ENCODE assay signal across 14 cellular contexts in genomic region chr1:154599658-154600057, GRCh38. TPM values are rescaled to one million over a fixed set of nuclear protein-coding genes. Genes with fewer than 3 reads are reported as not detected.
DNase-seq lines count a peak whose midpoint lies in the region; ATAC-seq, FAIRE-seq and TF ChIP-seq lines count a peak whose summit lies in the region.
"Had no signal": no experiment of that assay in that cellular context is flagged by ENCODE, and none has a peak within 500 bp of the region (broad histone marks: within the 10 kb centered on the region; RNA-seq: fewer than 3 reads in every experiment).

No MANE protein-coding gene starts in this region.

- H3K4me3 ChIP-seq in HEK293 (ENCODE audit: low read depth, low read length) = no peak overlapping the region
- no peak overlapping the region for H3K4me3 ChIP-seq in pancreas
- H3K4me3 ChIP-seq in Peyer's patch = no peak overlapping the region
- H3K4me3 ChIP-seq in vagina = no peak overlapping the region

- peaks cover 57% of the 10 kb centered on the region for H3K4me1 Mint-ChIP-seq in activated CD4-positive, alpha-beta memory T cell treated with anti-CD3 and anti-CD28 coated beads, Interleukin-2, amount 10 ng/mL, durations not matched to agents 7 days and 5 days
- peaks cover 11% of the 10 kb centered on the region for H3K4me1 Mint-ChIP-seq in type B pancreatic cell (ENCODE audit: unreplicated experiment)

- no peaks in the 10 kb centered on the region for H3K4me1 ChIP-seq in HEK293 (ENCODE audit: control insufficient read depth, insufficient read depth, low read length)
- no peaks in the 10 kb centered on the region for H3K4me1 ChIP-seq in pancreas
- H3K4me1 ChIP-seq in Peyer's patch = peaks cover 0 to 19% (median 0%) of the 10 kb centered on the region in 4 donors
- peaks cover 46% of the 10 kb centered on the region for H3K4me1 ChIP-seq in vagina
- H3K4me1 ChIP-seq: foreskin keratinocyte had no signal

- intact Hi-C loops in pancreas (cut with DNase I) = no loop called here
- intact Hi-C loops in vagina (cut with DNase I) = no loop called here

- no peaks in the 10 kb centered on the region for H3K27me3 Mint-ChIP-seq in activated CD4-positive, alpha-beta memory T cell treated with anti-CD3 and anti-CD28 coated beads, Interleukin-2, amount 10 ng/mL, durations not matched to agents 7 days and 5 days
- H3K27me3 Mint-ChIP-seq in type B pancreatic cell = no peaks in the 10 kb centered on the region

- TF ChIP-seq POLR2A in Peyer's patch (IDR thresholded peaks at IDR 0.05) (no peak), vagina (IDR thresholded peaks at IDR 0.05) (no peak)

- peak in 3 of 4 donors; percentile 20 to 78 (median 62) for ATAC-seq in pancreas
- ATAC-seq: foreskin keratinocyte had no signal

- POLR2A ChIA-PET in HEK293 (lab: Yijun Ruan, JAX) = interaction anchor here (0.8 to 1.2 kb wide), 2 partner anchors 9 to 28 kb away, joined by 3 to 20 read pairs; no protein-coding TSS in a partner anchor
- POLR2A ChIA-PET in activated CD4-positive, alpha-beta memory T cell treated with anti-CD3 and anti-CD28 coated beads, Interleukin-2, amount 10 ng/mL, durations not matched to agents 7 days and 5 days (lab: Charles Lee) = interaction anchor here (1.3 to 1.7 kb wide), 3 partner anchors 9 to 27 kb away, joined by 3 to 6 read pairs (median 5); partner anchors contain the start of gene ADAR

- peak overlapping the region; percentile 9 for H3K27ac Mint-ChIP-seq in activated CD4-positive, alpha-beta memory T cell treated with anti-CD3 and anti-CD28 coated beads, Interleukin-2, amount 10 ng/mL, durations not matched to agents 7 days and 5 days
- H3K27ac Mint-ChIP-seq in type B pancreatic cell = no peak overlapping the region

- no peaks in the 10 kb centered on the region for H3K27me3 ChIP-seq in pancreas
- no peaks in the 10 kb centered on the region for H3K27me3 ChIP-seq in Peyer's patch
- H3K27me3 ChIP-seq in vagina = no peaks in the 10 kb centered on the region
- H3K27me3 ChIP-seq: foreskin keratinocyte had no signal

- DNase-seq in activated CD4-positive, alpha-beta memory T cell treated with anti-CD3 and anti-CD28 coated beads, Interleukin-2, amount 10 ng/mL, durations not matched to agents 7 days and 5 days = no peak
- DNase-seq in fibroblast of peridontal ligament (ENCODE audit: extremely low read depth) (peak; percentile 44), pancreas (no peak), GDM1 (lab: John Stamatoyannopoulos, UW) (no peak), type B pancreatic cell (ENCODE audit: extremely low spot score, unreplicated experiment) (no peak), Peyer's patch (no peak), vagina (ENCODE audit: extremely low spot score in 2 of 2) (no peak)
- DNase-seq: foreskin keratinocyte; HCEC 1CT; NCI-H2081 treated with DMSO at 0.1 percent for 48 hours; stimulated activated CD4-positive, alpha-beta T cell treated with anti-CD3 and anti-CD28 coated beads, Interleukin-1b, Interleukin-23, amount 100 ng/mL, for 48 hours had no signal

- H3K36me3 Mint-ChIP-seq in activated CD4-positive, alpha-beta memory T cell treated with anti-CD3 and anti-CD28 coated beads, Interleukin-2, amount 10 ng/mL, durations not matched to agents 7 days and 5 days (ENCODE audit: low read depth) = peaks cover 93% of the 10 kb centered on the region
- H3K36me3 Mint-ChIP-seq in type B pancreatic cell = peaks cover 32% of the 10 kb centered on the region

- TF ChIP-seq CTCF in HEK293 (tag by site-specific recombination; IDR thresholded peaks at IDR 0.05) = no peak
- no peak for TF ChIP-seq CTCF in pancreas (IDR thresholded peaks at IDR 0.05)
- TF ChIP-seq CTCF in type B pancreatic cell (conservative IDR thresholded peaks at IDR 0.05) = no peak
- no peak for TF ChIP-seq CTCF in Peyer's patch (IDR thresholded peaks at IDR 0.05)
- no peak for TF ChIP-seq CTCF in vagina (IDR thresholded peaks at IDR 0.05)

- H3K27ac ChIP-seq in HEK293 (ENCODE audit: extremely low read depth, low read depth, low read length) (no peak overlapping the region), pancreas (no peak overlapping the region), Peyer's patch (no peak overlapping the region), vagina (no peak overlapping the region)
- H3K27ac ChIP-seq: foreskin keratinocyte, KMS-11 had no signal

- H3K9me3 ChIP-seq in HEK293 (ENCODE audit: control insufficient read depth, insufficient read depth, low read depth, low read length) (no peaks in the 10 kb centered on the region), pancreas (no peaks in the 10 kb centered on the region), Peyer's patch (no peaks in the 10 kb centered on the region), vagina (no peaks in the 10 kb centered on the region)

- no peak for FAIRE-seq in pancreas (lab: Jason Lieb, UNC)

- CTCF ChIA-PET in HEK293 (lab: Yijun Ruan, JAX) = interaction anchor here (1.1 to 2.6 kb wide), 2 partner anchors 40 to 160 kb away, joined by 3 to 7 read pairs; no protein-coding TSS in a partner anchor
- CTCF ChIA-PET in activated CD4-positive, alpha-beta memory T cell treated with anti-CD3 and anti-CD28 coated beads, Interleukin-2, amount 10 ng/mL, durations not matched to agents 7 days and 5 days (lab: Charles Lee) = no interaction called here

- H3K4me3 Mint-ChIP-seq in activated CD4-positive, alpha-beta memory T cell treated with anti-CD3 and anti-CD28 coated beads, Interleukin-2, amount 10 ng/mL, durations not matched to agents 7 days and 5 days = no peak overlapping the region
- H3K4me3 Mint-ChIP-seq in type B pancreatic cell = no peak overlapping the region

- 72 to 84% methylated on average over 3 of the region's 3 CpGs for WGBS in pancreas, 2 donors

- no peaks in the 10 kb centered on the region for H3K9me3 Mint-ChIP-seq in activated CD4-positive, alpha-beta memory T cell treated with anti-CD3 and anti-CD28 coated beads, Interleukin-2, amount 10 ng/mL, durations not matched to agents 7 days and 5 days
- H3K9me3 Mint-ChIP-seq in type B pancreatic cell = no peaks in the 10 kb centered on the region

- peaks cover 20 to 84% of the 10 kb centered on the region in 2 experiments for H3K36me3 ChIP-seq in HEK293 (ENCODE audit: control insufficient read depth in 2 of 2, insufficient read depth in 1 of 2, low read length in 2 of 2)
- H3K36me3 ChIP-seq in pancreas = peaks cover 0 to 47% (median 41%) of the 10 kb centered on the region in 3 donors
- peaks cover 0 to 81% (median 0%) of the 10 kb centered on the region in 3 donors for H3K36me3 ChIP-seq in Peyer's patch
- H3K36me3 ChIP-seq in vagina = peaks cover 0 to 71% of the 10 kb centered on the region in 2 donors

TF ChIP-seq in HEK293, 187 proteins besides CTCF, POLR2A, EP300 and RAD21 (continues in another document):
- no peak for TF ChIP-seq ZFP41 (tag by site-specific recombination; IDR thresholded peaks at IDR 0.05; ENCODE audit: borderline replicate concordance)
- TF ChIP-seq, protein P1, sequence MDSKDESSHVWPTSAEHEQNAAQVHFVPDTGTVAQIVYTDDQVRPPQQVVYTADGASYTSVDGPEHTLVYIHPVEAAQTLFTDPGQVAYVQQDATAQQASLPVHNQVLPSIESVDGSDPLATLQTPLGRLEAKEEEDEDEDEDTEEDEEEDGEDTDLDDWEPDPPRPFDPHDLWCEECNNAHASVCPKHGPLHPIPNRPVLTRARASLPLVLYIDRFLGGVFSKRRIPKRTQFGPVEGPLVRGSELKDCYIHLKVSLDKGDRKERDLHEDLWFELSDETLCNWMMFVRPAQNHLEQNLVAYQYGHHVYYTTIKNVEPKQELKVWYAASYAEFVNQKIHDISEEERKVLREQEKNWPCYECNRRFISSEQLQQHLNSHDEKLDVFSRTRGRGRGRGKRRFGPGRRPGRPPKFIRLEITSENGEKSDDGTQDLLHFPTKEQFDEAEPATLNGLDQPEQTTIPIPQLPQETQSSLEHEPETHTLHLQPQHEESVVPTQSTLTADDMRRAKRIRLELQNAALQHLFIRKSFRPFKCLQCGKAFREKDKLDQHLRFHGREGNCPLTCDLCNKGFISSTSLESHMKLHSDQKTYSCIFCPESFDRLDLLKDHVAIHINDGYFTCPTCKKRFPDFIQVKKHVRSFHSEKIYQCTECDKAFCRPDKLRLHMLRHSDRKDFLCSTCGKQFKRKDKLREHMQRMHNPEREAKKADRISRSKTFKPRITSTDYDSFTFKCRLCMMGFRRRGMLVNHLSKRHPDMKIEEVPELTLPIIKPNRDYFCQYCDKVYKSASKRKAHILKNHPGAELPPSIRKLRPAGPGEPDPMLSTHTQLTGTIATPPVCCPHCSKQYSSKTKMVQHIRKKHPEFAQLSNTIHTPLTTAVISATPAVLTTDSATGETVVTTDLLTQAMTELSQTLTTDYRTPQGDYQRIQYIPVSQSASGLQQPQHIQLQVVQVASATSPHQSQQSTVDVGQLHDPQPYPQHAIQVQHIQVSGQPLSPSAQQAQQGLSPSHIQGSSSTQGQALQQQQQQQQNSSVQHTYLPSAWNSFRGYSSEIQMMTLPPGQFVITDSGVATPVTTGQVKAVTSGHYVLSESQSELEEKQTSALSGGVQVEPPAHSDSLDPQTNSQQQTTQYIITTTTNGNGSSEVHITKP (tag by site-specific recombination; IDR thresholded peaks at IDR 0.05) = no peak
- TF ChIP-seq ZFHX2 (tag by site-specific recombination; conservative IDR thresholded peaks at IDR 0.05) = no peak

RNA-seq across cellular contexts. Expression of gene ADAR, which starts 8.3 kb away (rescaled TPM):
- total RNA-seq in activated CD4-positive, alpha-beta memory T cell treated with anti-CD3 and anti-CD28 coated beads, Interleukin-2, amount 10 ng/mL, durations not matched to agents 7 days and 5 days = 100 to 1,000 TPM; 377 to 398 TPM
- total RNA-seq in pancreas (10 to 100 TPM; 41.4 to 94.2 (median 49.7) TPM), type B pancreatic cell (ENCODE audit: low replicate concordance) (180 and 184 TPM in 2 replicates), Peyer's patch (100 to 1,000 TPM; 134 to 205 (median 170) TPM), vagina (92.1 TPM)
- polyA plus RNA-seq in pancreas = 10 to 100 TPM; 19.4 to 31.2 TPM

RNA-seq across cellular contexts. Expression of gene CHRNB2, which starts 32.1 kb away (rescaled TPM):
- not detected for total RNA-seq in activated CD4-positive, alpha-beta memory T cell treated with anti-CD3 and anti-CD28 coated beads, Interleukin-2, amount 10 ng/mL, durations not matched to agents 7 days and 5 days
- total RNA-seq in pancreas = under 1 TPM; 0.32 to 0.90 (median 0.49) TPM
- 1 to 10 TPM; 1.4 to 3.1 TPM for polyA plus RNA-seq in pancreas
- 4.2 and 4.6 TPM in 2 replicates for total RNA-seq in type B pancreatic cell (ENCODE audit: low replicate concordance)
- total RNA-seq in Peyer's patch = under 1 TPM in 3 of 4 donors, not detected in 1; 0.27 to 0.53 (median 0.47) TPM
- total RNA-seq in vagina = 0.74 TPM
- total RNA-seq: chondrocyte had no signal

RNA-seq across cellular contexts. Expression of gene UBE2Q1, which starts 41.2 kb away (rescaled TPM):
- total RNA-seq in activated CD4-positive, alpha-beta memory T cell treated with anti-CD3 and anti-CD28 coated beads, Interleukin-2, amount 10 ng/mL, durations not matched to agents 7 days and 5 days = 100 to 1,000 TPM; 118 to 122 TPM
- total RNA-seq in pancreas = 10 to 100 TPM; 32.9 to 52.2 (median 38.9) TPM
- polyA plus RNA-seq in pancreas = 10 to 100 TPM; 22.3 to 39.6 TPM
- total RNA-seq in type B pancreatic cell (ENCODE audit: low replicate concordance) = 69.1 and 73.9 TPM in 2 replicates
- 100 to 1,000 TPM in 1 of 4 donors, 10 to 100 TPM in 3; 21.8 to 159 (median 30.6) TPM for total RNA-seq in Peyer's patch
- 17.9 TPM for total RNA-seq in vagina
